Comparison of ENCODE assay signal across 8 cellular contexts in genomic region chr9:2241461-2241874, GRCh38.
DNase-seq lines count a peak whose midpoint lies in the region; ATAC-seq and TF ChIP-seq lines count a peak whose summit lies in the region.

No MANE protein-coding gene starts in this region.

- no peak overlapping the region for H2BK15ac ChIP-seq in mesenchymal stem cell (ENCODE audit: low read depth, poor library complexity, severe bottlenecking)

- H2AK5ac ChIP-seq in mesenchymal stem cell (ENCODE audit: low read length, severe bottlenecking), result no peak overlapping the region

- H3K4me3 ChIP-seq in effector memory CD4-positive, alpha-beta T cell (ENCODE audit: insufficient read depth, low read depth, low read length, poor library complexity, severe bottlenecking), result peak overlapping the region; percentile 49
- H3K4me3 ChIP-seq in mesenchymal stem cell (ENCODE audit: insufficient read depth in 1 of 2, low read depth in 1 of 2, low read length in 2 of 2), result peak overlapping the region; percentile 34 to 79
- peak overlapping the region; percentile 57 for H3K4me3 ChIP-seq in upper lobe of right lung

- peak overlapping the region; percentile 41 for H4K8ac ChIP-seq in mesenchymal stem cell (ENCODE audit: low read length)

- no peak overlapping the region for H2BK5ac ChIP-seq in mesenchymal stem cell (ENCODE audit: low read depth, low read length, poor library complexity, severe bottlenecking)

- ATAC-seq in GM19397 (IDR thresholded peaks at IDR 0.05; ENCODE audit: unreplicated experiment) (peak; percentile 12), upper lobe of right lung (peak; percentile 6), HG03039 (IDR thresholded peaks at IDR 0.05; ENCODE audit: unreplicated experiment) (no peak)

- intact Hi-C loops in upper lobe of right lung (cut with DNase I), result no loop called here

- no peak overlapping the region for H3K27ac ChIP-seq in effector memory CD4-positive, alpha-beta T cell (ENCODE audit: insufficient read depth, low read length, poor library complexity, severe bottlenecking)
- H3K27ac ChIP-seq in mesenchymal stem cell (ENCODE audit: low read length, poor library complexity, severe bottlenecking), result no peak overlapping the region
- no peak overlapping the region for H3K27ac ChIP-seq in upper lobe of right lung

- DNase-seq in Ammon's horn (ENCODE audit: low spot score) (peak; percentile 83), NCI-H526 (lab: John Stamatoyannopoulos, UW) (peak; percentile 90 to 95), mesenchymal stem cell (peak; percentile 91), upper lobe of right lung (peak; percentile 63), superior temporal gyrus (ENCODE audit: extremely low spot score) (no peak)
- no peak for DNase-seq in effector memory CD4-positive, alpha-beta T cell

- H2AFZ ChIP-seq in mesenchymal stem cell (ENCODE audit: low read depth, low read length), result peak overlapping the region; percentile 68

- peaks cover 4% of the 10 kb centered on the region for H3K4me1 ChIP-seq in effector memory CD4-positive, alpha-beta T cell (ENCODE audit: control insufficient read depth, insufficient read depth, low read length, poor library complexity, severe bottlenecking)
- H3K4me1 ChIP-seq in mesenchymal stem cell (ENCODE audit: control insufficient read depth, insufficient read depth, low read depth, low read length) (peaks cover 8% of the 10 kb centered on the region), upper lobe of right lung (peaks cover 4% of the 10 kb centered on the region)

- WGBS in mesenchymal stem cell, result 20% methylated on average over 15 of the region's 15 CpGs

- H3K18ac ChIP-seq in mesenchymal stem cell (ENCODE audit: low read depth in 1 of 2, low read length in 2 of 2), result peak overlapping the region in 1 of 2 experiments; percentile 5

- H4K91ac ChIP-seq in mesenchymal stem cell (ENCODE audit: low read length), result no peak overlapping the region

- H3K36me3 ChIP-seq in effector memory CD4-positive, alpha-beta T cell (ENCODE audit: control insufficient read depth, insufficient read depth, low read length), result no peaks in the 10 kb centered on the region
- H3K36me3 ChIP-seq in mesenchymal stem cell (ENCODE audit: control insufficient read depth in 1 of 2, insufficient read depth in 2 of 2, low read depth in 1 of 2, low read length in 2 of 2) (no peaks in the 10 kb centered on the region), upper lobe of right lung (no peaks in the 10 kb centered on the region)

- no peaks in the 10 kb centered on the region for H3K9me3 ChIP-seq in effector memory CD4-positive, alpha-beta T cell (ENCODE audit: control insufficient read depth, low read length)
- peaks cover 6% of the 10 kb centered on the region for H3K9me3 ChIP-seq in mesenchymal stem cell (ENCODE audit: control insufficient read depth, low read length)
- H3K9me3 ChIP-seq in upper lobe of right lung, result no peaks in the 10 kb centered on the region

- H3K27me3 ChIP-seq in effector memory CD4-positive, alpha-beta T cell (replicated peaks; ENCODE audit: control insufficient read depth, insufficient read depth, low read length, poor library complexity, severe bottlenecking), result no peaks in the 10 kb centered on the region
- H3K27me3 ChIP-seq in mesenchymal stem cell (ENCODE audit: control insufficient read depth in 1 of 2, insufficient read depth in 1 of 2, low read length in 2 of 2), result peaks cover 0 to 5% of the 10 kb centered on the region in 2 experiments
- no peaks in the 10 kb centered on the region for H3K27me3 ChIP-seq in upper lobe of right lung

- H3K4ac ChIP-seq in mesenchymal stem cell (ENCODE audit: low read depth in 1 of 2, low read length in 2 of 2), result no peak overlapping the region

- peak; percentile 37 for TF ChIP-seq CTCF in upper lobe of right lung (IDR thresholded peaks at IDR 0.05)

- no peak overlapping the region for H2BK120ac ChIP-seq in mesenchymal stem cell (ENCODE audit: low read depth, low read length)

- no peak overlapping the region for H2BK12ac ChIP-seq in mesenchymal stem cell (ENCODE audit: low read length in 2 of 2)

- H3K79me1 ChIP-seq in mesenchymal stem cell (replicated peaks; ENCODE audit: low read length, poor library complexity, severe bottlenecking), result no peaks in the 10 kb centered on the region

- no peak overlapping the region for H3K14ac ChIP-seq in mesenchymal stem cell (ENCODE audit: low read length in 2 of 2)

- no peak overlapping the region for H3K23ac ChIP-seq in mesenchymal stem cell (ENCODE audit: low read length in 2 of 2)

- peak overlapping the region; percentile 67 for H3K4me2 ChIP-seq in mesenchymal stem cell (ENCODE audit: low read length, poor library complexity, severe bottlenecking)

- peak overlapping the region; percentile 72 for H3K9ac ChIP-seq in mesenchymal stem cell (ENCODE audit: low read length)

Comparison
In these comparisons a context has a peak if more than half of its experiments do, and no peak if none do; other contexts are left out.
1. DNase-seq: peak in Ammon's horn (single experiment), NCI-H526 (2 of 2), mesenchymal stem cell (single experiment) and upper lobe of right lung (single experiment); none in effector memory CD4-positive, alpha-beta T cell (0 of 3) and superior temporal gyrus (single experiment).
2. Peak in every context shown above with its lines, with median percentiles within 50 percentile points of each other: H3K4me3 ChIP-seq.